In the genomic region with DNA sequence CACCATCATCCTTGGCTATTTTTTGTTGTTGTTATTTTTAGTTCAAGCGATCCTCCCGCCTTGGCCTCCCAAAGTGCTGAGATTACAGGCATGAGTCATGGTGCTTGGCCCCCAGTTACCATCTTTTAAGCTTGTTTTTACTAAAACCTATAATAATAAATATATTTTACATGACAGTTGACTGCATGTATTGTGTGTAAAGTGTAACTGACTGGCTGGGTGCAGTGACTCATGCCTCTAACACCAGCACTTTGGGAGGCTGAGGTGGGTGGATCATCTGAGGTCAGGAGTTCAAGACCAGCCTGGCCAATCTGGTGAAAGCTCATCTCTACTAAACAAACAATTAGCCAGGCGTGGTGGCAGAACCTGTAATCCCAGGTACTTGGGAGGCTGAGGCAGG, we compare ENCODE assay signal across 20 cellular contexts.
DNase-seq lines count a peak whose midpoint lies in the region; ATAC-seq and TF ChIP-seq lines count a peak whose summit lies in the region.
"Had no signal": no experiment of that assay in that cellular context is flagged by ENCODE, and none has a peak within 500 bp of the region (broad histone marks: within the 10 kb centered on the region; RNA-seq: fewer than 3 reads in every experiment).

No MANE protein-coding gene starts in this region.

- no peaks in the 10 kb centered on the region for H3K9me2 ChIP-seq in HCT116 (ENCODE audit: insufficient read depth)

- DNase-seq in HCT116 (ENCODE audit: low read depth, low spot score) (no peak), RPMI7951 (ENCODE audit: low read depth) (peak; percentile 87), epithelial cell of prostate (ENCODE audit: low read depth, low spot score) (peak; percentile 20), skeletal muscle cell (ENCODE audit: low read depth) (peak; percentile 9), G401 (ENCODE audit: low spot score) (no peak), NCI-H2081 (lab: John Stamatoyannopoulos, UW) (no peak), NCI-H2107 treated with DMSO at 0.1 percent for 48 hours (lab: John Stamatoyannopoulos, UW; ENCODE audit: unreplicated experiment) (no peak)
- no peak for DNase-seq in stimulated activated CD4-positive, alpha-beta T cell treated with anti-CD3 and anti-CD28 coated beads, Interleukin-12 subunit alpha, Interleukin-12 subunit beta, amount 100 ng/mL, for 4 hours
- DNase-seq: activated T-cell treated with anti-CD3 and anti-CD28 coated beads, Interleukin-2, amount 50 U/mL, for 72 hours; Caco-2; erythroblast; GDM1; mesenchymal stem cell; NCI-H2029 treated with DMSO at 0.1 percent for 48 hours; NCI-H524 treated with DMSO at 0.1 percent for 48 hours; T-helper 2 cell had no signal

- TF ChIP-seq POLR2A in HCT116 (IDR thresholded peaks at IDR 0.05; ENCODE audit: borderline replicate concordance, extremely low read depth, insufficient read depth, insufficient read length): no peak

- no peak for TF ChIP-seq RAD21 in HCT116 (IDR thresholded peaks at IDR 0.05; ENCODE audit: low read depth)

- no peaks in the 10 kb centered on the region for H3K36me3 ChIP-seq in HCT116 (ENCODE audit: control insufficient read depth in 1 of 2, insufficient read depth in 2 of 2, low read length in 2 of 2)
- H3K36me3 ChIP-seq: cardiac muscle cell, prostate gland, thoracic aorta had no signal

- CTCF ChIA-PET in HCT116 (lab: Charles Lee): interaction anchor here (1.8 kb wide), 1 partner anchor 9 kb away, joined by 12 read pairs; no protein-coding TSS in a partner anchor

- H3K9me3 ChIP-seq in HCT116 (ENCODE audit: control insufficient read depth in 1 of 2, insufficient read depth in 1 of 2, low read depth in 1 of 2, low read length in 2 of 2): no peaks in the 10 kb centered on the region
- H3K9me3 ChIP-seq: Caco-2, prostate gland, thoracic aorta had no signal

- H3K4me1 ChIP-seq in HCT116 (ENCODE audit: control insufficient read depth in 1 of 2, insufficient read depth in 2 of 2, low read length in 2 of 2): peaks cover 3 to 9% of the 10 kb centered on the region in 2 experiments; a peak in 3 of 4 replicates
- H3K4me1 ChIP-seq: Caco-2, prostate gland had no signal

- POLR2A ChIA-PET in HCT116 (lab: Charles Lee): no interaction called here

- no TSS peak for BruUV-seq in HCT116 (replicated peaks; lab: Mats Ljungman, UMichigan)

- H3K4me2 ChIP-seq in HCT116 (ENCODE audit: low read length): peak overlapping the region; percentile 36; the same call in 1 of the 2 replicates

- TF ChIP-seq CTCF in HCT116 (IDR thresholded peaks at IDR 0.05 in 2 of 3, conservative IDR thresholded peaks at IDR 0.05 in 1 of 3; ENCODE audit: borderline replicate concordance in 1 of 3, insufficient read depth in 1 of 3, low read depth in 2 of 3, low read length in 2 of 3): no peak

- H2AFZ ChIP-seq in HCT116 (ENCODE audit: low read depth, low read length, poor library complexity, severe bottlenecking): no peak overlapping the region

- H3K27me3 ChIP-seq in HCT116 (ENCODE audit: insufficient read depth, low read length): peaks cover 21% of the 10 kb centered on the region; the same call in 1 of the 2 replicates
- H3K27me3 ChIP-seq: cardiac muscle cell had no signal

- peak; percentile 50; the same call in 1 of the 2 replicates for ATAC-seq in HCT116
- ATAC-seq: activated naive CD4-positive, alpha-beta T cell treated with anti-CD3 and anti-CD28 coated beads, Interleukin-2, amount 50 U/mL, for 72 hours; activated T-cell treated with anti-CD3 and anti-CD28 coated beads, Interleukin-2, amount 50 U/mL, for 72 hours had no signal

- RAD21 ChIA-PET in HCT116 (lab: Charles Lee; ENCODE audit: low non-redundant PET in 1 of 2, low total read pairs in 2 of 2, uncharacterized antibody in 2 of 2, unreplicated experiment in 2 of 2): no interaction called here

- in situ Hi-C loops in G401 (cut with HindIII; ENCODE audit: low sequenced_read_pairs): no loop called here

- no peak overlapping the region for H3K9ac ChIP-seq in HCT116 (ENCODE audit: low read length)

- no peaks in the 10 kb centered on the region for H3K79me2 ChIP-seq in HCT116 (ENCODE audit: insufficient read depth, low read length)

- H3K4me3 ChIP-seq in HCT116 (replicated peaks in 1 of 2; ENCODE audit: low read depth in 1 of 2, low read length in 2 of 2): no peak overlapping the region
- no peak overlapping the region for H3K4me3 ChIP-seq in skeletal muscle cell (ENCODE audit: low read depth, low read length)
- H3K4me3 ChIP-seq: cardiac muscle cell, prostate gland, thoracic aorta had no signal

- H3K27ac ChIP-seq in HCT116 (ENCODE audit: low read depth, low read length) (no peak overlapping the region), epithelial cell of prostate (no peak overlapping the region)
- H3K27ac ChIP-seq: cardiac muscle cell, prostate gland, thoracic aorta had no signal

- no peaks in the 10 kb centered on the region for H4K20me1 ChIP-seq in HCT116 (ENCODE audit: insufficient read depth)

- intact Hi-C loops in HCT116 (cut with micrococcal nuclease): no loop called here

TF ChIP-seq in HCT116, 20 proteins besides CTCF, POLR2A, EP300 and RAD21:
- no peak for TF ChIP-seq FOSL1 (IDR thresholded peaks at IDR 0.05; ENCODE audit: low read depth)
- no peak for TF ChIP-seq ZFX (IDR thresholded peaks at IDR 0.05)
- no peak for TF ChIP-seq POLR2AphosphoS5 (IDR thresholded peaks at IDR 0.05; ENCODE audit: low read depth, low read length)
- TF ChIP-seq JUND (IDR thresholded peaks at IDR 0.05): no peak
- no peak for TF ChIP-seq CEBPB (IDR thresholded peaks at IDR 0.05; ENCODE audit: low read depth)
- no peak for TF ChIP-seq ZBTB33 (IDR thresholded peaks at IDR 0.05; ENCODE audit: extremely low read depth, insufficient replicate concordance, low read length)
- no peak for TF ChIP-seq YY1 (IDR thresholded peaks at IDR 0.05; ENCODE audit: extremely low read depth, insufficient replicate concordance, low read depth, low read length)
- TF ChIP-seq EGR1 (IDR thresholded peaks at IDR 0.05; ENCODE audit: low read depth): no peak
- TF ChIP-seq EZH2 (IDR thresholded peaks at IDR 0.05): no peak
- no peak for TF ChIP-seq SRF (IDR thresholded peaks at IDR 0.05; ENCODE audit: low read depth)
- no peak for TF ChIP-seq ELF1 (IDR thresholded peaks at IDR 0.05; ENCODE audit: borderline replicate concordance, low read depth)
- no peak for TF ChIP-seq ZNF274 (IDR thresholded peaks at IDR 0.05; ENCODE audit: low read depth, low read length)
- no peak for TF ChIP-seq ATF3 (IDR thresholded peaks at IDR 0.05)
- no peak for TF ChIP-seq SIN3A (IDR thresholded peaks at IDR 0.05; ENCODE audit: low read depth)
- TF ChIP-seq EZH2phosphoT487 (IDR thresholded peaks at IDR 0.05; ENCODE audit: borderline replicate concordance): no peak
- TF ChIP-seq TCF7L2 (IDR thresholded peaks at IDR 0.05; ENCODE audit: borderline replicate concordance, extremely low read depth, insufficient read depth, insufficient read length): no peak

Comparison
In these comparisons a context has a peak if more than half of its experiments do, and no peak if none do; other contexts are left out.
1. DNase-seq: peak in RPMI7951 (single experiment), epithelial cell of prostate (single experiment) and skeletal muscle cell (single experiment); none in HCT116 (single experiment), G401 (single experiment), NCI-H2081 (0 of 2), stimulated activated CD4-positive, alpha-beta T cell treated with anti-CD3 and anti-CD28 coated beads, Interleukin-12 subunit alpha, Interleukin-12 subunit beta, amount 100 ng/mL, for 4 hours (single experiment) and NCI-H2107 treated with DMSO at 0.1 percent for 48 hours (single experiment).